30 cellular contexts compared by ENCODE assay signal in genomic region chr9:129514891-129515290, GRCh38.
"Had no signal": no experiment of that assay in that cellular context is flagged by ENCODE, and none has a peak within 500 bp of the region (broad histone marks: within the 10 kb centered on the region; RNA-seq: fewer than 3 reads in every experiment).

No MANE protein-coding gene starts in this region.

- H3K27ac ChIP-seq: ascending aorta, cardiac muscle cell, VCaP had no signal

- H3K27me3 ChIP-seq: ascending aorta, cardiac muscle cell had no signal

- H3K4me1 ChIP-seq: ascending aorta had no signal

- H3K36me3 ChIP-seq: ascending aorta, cardiac muscle cell had no signal

- H3K4me3 ChIP-seq: ascending aorta, cardiac muscle cell had no signal

- DNase-seq: activated B cell treated with CpG ODN at 0.5 μM for 24 hours; activated CD4-positive, alpha-beta memory T cell treated with anti-CD3 and anti-CD28 coated beads for 36 hours; activated CD4-positive, alpha-beta T cell treated with anti-CD3 and anti-CD28 coated beads for 4 hours; activated CD4-positive, alpha-beta T cell treated with anti-CD3 and anti-CD28 coated beads, Interleukin-2, amount 10 ng/mL, durations not matched to agents 24 days and 14 days; activated CD4-positive, alpha-beta T cell treated with anti-CD3 and anti-CD28 coated beads, Interleukin-2, amount 50 U/mL, for 1 hour; activated CD4-positive, alpha-beta T cell treated with anti-CD3 and anti-CD28 coated beads, Interleukin-2, amount 50 U/mL, for 4 hours; activated CD4-positive, CD25-positive, alpha-beta regulatory T cell treated with anti-CD3 and anti-CD28 coated beads, Interleukin-2, amount 50 U/mL, for 72 hours; activated CD8-positive, alpha-beta memory T cell treated with anti-CD3 and anti-CD28 coated beads, Interleukin-2, amount 50 U/mL, for 4 hours; activated CD8-positive, alpha-beta T cell treated with anti-CD3 and anti-CD28 coated beads for 36 hours; activated effector memory CD4-positive, alpha-beta T cell treated with anti-CD3 and anti-CD28 coated beads, Interleukin-2, amount 50 U/mL, for 16 hours; activated gamma-delta T cell treated with Interleukin-2 at 50 U/mL for 16 hours; activated naive CD4-positive, alpha-beta T cell; activated naive CD4-positive, alpha-beta T cell treated with anti-CD3 and anti-CD28 coated beads for 36 hours; activated naive CD4-positive, alpha-beta T cell treated with anti-CD3 and anti-CD28 coated beads, Interleukin-2, amount 50 U/mL, for 16 hours; activated naive CD8-positive, alpha-beta T cell treated with anti-CD3 and anti-CD28 coated beads for 36 hours; activated T-cell treated with anti-CD3 and anti-CD28 coated beads for 4 hours; activated T-cell treated with anti-CD3 and anti-CD28 coated beads, Interleukin-2, amount 50 U/mL, for 1 hour; activated T-cell treated with anti-CD3 and anti-CD28 coated beads, Interleukin-2, amount 50 U/mL, for 4 hours; activated T-cell treated with anti-CD3 and anti-CD28 coated beads, Interleukin-2, amount 50 U/mL, for 72 hours; amygdala; anterior cingulate cortex; central memory CD4-positive, alpha-beta T cell; T-cell; T-helper 17 cell; T-helper 9 cell had no signal

- ATAC-seq: activated CD8-positive, alpha-beta T cell treated with anti-CD3 and anti-CD28 coated beads for 36 hours; activated naive CD4-positive, alpha-beta T cell treated with anti-CD3 and anti-CD28 coated beads, Interleukin-2, amount 50 U/mL, for 72 hours; activated T-cell treated with anti-CD3 and anti-CD28 coated beads, Interleukin-2, amount 50 U/mL, for 4 hours; activated T-cell treated with anti-CD3 and anti-CD28 coated beads, Interleukin-2, amount 50 U/mL, for 72 hours; activated T-helper 17 cell treated with anti-CD3 and anti-CD28 coated beads, Interleukin-2, amount 50 U/mL, for 72 hours; T-cell; T-helper 17 cell had no signal
